Comparison of ENCODE assay signal across 26 cellular contexts in the genomic region with DNA sequence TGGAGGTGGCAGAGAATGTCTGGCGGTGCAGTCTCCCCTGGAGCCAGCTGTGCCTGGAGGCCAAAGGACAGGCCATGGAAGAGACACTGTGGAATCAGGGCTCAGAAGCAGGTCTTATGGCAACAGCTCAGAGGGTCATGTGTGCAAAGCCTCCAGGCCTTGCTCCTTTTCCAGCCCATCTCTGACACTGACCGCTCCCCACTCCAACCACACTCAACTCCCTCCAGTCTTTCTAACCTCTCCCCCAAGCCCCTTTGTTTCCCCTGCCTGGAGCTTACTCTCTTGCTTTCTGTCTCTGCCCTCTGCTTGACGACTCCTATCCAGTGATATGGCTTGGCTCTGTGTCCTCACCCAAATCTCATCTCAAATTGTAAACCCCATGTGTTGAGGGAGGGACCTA. TPM values are rescaled to one million over a fixed set of nuclear protein-coding genes. Genes with fewer than 3 reads are reported as not detected.
"Had no signal": no experiment of that assay in that cellular context is flagged by ENCODE, and none has a peak within 500 bp of the region (broad histone marks: within the 10 kb centered on the region; RNA-seq: fewer than 3 reads in every experiment).

No MANE protein-coding gene starts in this region.

- DNase-seq: activated CD4-positive, alpha-beta memory T cell treated with anti-CD3 and anti-CD28 coated beads for 36 hours; activated CD4-positive, alpha-beta T cell treated with anti-CD3 and anti-CD28 coated beads for 36 hours; activated CD4-positive, alpha-beta T cell treated with anti-CD3 and anti-CD28 coated beads, Interleukin-2, amount 10 ng/mL, durations not matched to agents 24 days and 14 days; activated CD4-positive, CD25-positive, alpha-beta regulatory T cell; activated CD4-positive, CD25-positive, alpha-beta regulatory T cell treated with anti-CD3 and anti-CD28 coated beads, Interleukin-2, amount 50 U/mL, for 72 hours; activated CD8-positive, alpha-beta memory T cell treated with anti-CD3 and anti-CD28 coated beads, Interleukin-2, amount 10 ng/mL, durations not matched to agents 7 days and 5 days; activated CD8-positive, alpha-beta memory T cell treated with anti-CD3 and anti-CD28 coated beads, Interleukin-2, amount 50 U/mL, for 4 hours; activated CD8-positive, alpha-beta T cell treated with anti-CD3 and anti-CD28 coated beads, Interleukin-2, amount 10 ng/mL, durations not matched to agents 7 days and 5 days; activated effector memory CD4-positive, alpha-beta T cell treated with anti-CD3 and anti-CD28 coated beads, Interleukin-2, amount 50 U/mL, for 16 hours; activated naive CD4-positive, alpha-beta T cell treated with anti-CD3 and anti-CD28 coated beads for 36 hours; activated T-cell treated with anti-CD3 and anti-CD28 coated beads, Interleukin-2, amount 50 U/mL, for 1 hour; activated T-cell treated with anti-CD3 and anti-CD28 coated beads, Interleukin-2, amount 50 U/mL, for 48 hours; amniotic stem cell; anterior cingulate cortex; brain microvascular endothelial cell; dorsolateral prefrontal cortex; effector memory CD4-positive, alpha-beta T cell; erythroblast; foreskin keratinocyte; gastrocnemius medialis; T-helper 2 cell had no signal

- H3K9me3 ChIP-seq: esophagus muscularis mucosa, gastrocnemius medialis had no signal

- H3K36me3 ChIP-seq: brain microvascular endothelial cell, esophagus muscularis mucosa, gastrocnemius medialis had no signal

- H3K27me3 ChIP-seq: brain microvascular endothelial cell, foreskin keratinocyte had no signal

- H3K4me3 ChIP-seq: coronary artery, dorsolateral prefrontal cortex, esophagus muscularis mucosa, gastrocnemius medialis had no signal

- H3K4me1 ChIP-seq: esophagus muscularis mucosa, foreskin keratinocyte, gastrocnemius medialis had no signal

- H3K27ac ChIP-seq: brain microvascular endothelial cell, coronary artery, dorsolateral prefrontal cortex, esophagus muscularis mucosa, foreskin keratinocyte, gastrocnemius medialis had no signal

RNA-seq across cellular contexts. Expression of gene CRMP1, which starts 34.2 kb away (rescaled TPM):
- total RNA-seq: activated CD4-positive, alpha-beta memory T cell treated with anti-CD3 and anti-CD28 coated beads for 36 hours; activated CD4-positive, alpha-beta T cell treated with anti-CD3 and anti-CD28 coated beads for 36 hours; activated CD4-positive, alpha-beta T cell treated with anti-CD3 and anti-CD28 coated beads, Interleukin-2, amount 10 ng/mL, durations not matched to agents 24 days and 14 days; activated CD8-positive, alpha-beta memory T cell treated with anti-CD3 and anti-CD28 coated beads for 36 hours; activated CD8-positive, alpha-beta T cell treated with anti-CD3 and anti-CD28 coated beads, Interleukin-2, amount 10 ng/mL, durations not matched to agents 7 days and 5 days; activated naive CD4-positive, alpha-beta T cell treated with anti-CD3 and anti-CD28 coated beads for 36 hours; activated T-helper 1 cell treated with anti-CD3 and anti-CD28 coated beads, Interleukin-12 subunit alpha, Interleukin-12 subunit beta, Interleukin-2, Interleukin-4 antibody, amounts not matched to agents 30 ng/mL and 10 ng/mL and 1 ng/mL, durations not matched to agents 14 hours and 24 hours and 36 hours; bronchial epithelial cell; foreskin keratinocyte had no signal
- polyA plus RNA-seq: foreskin keratinocyte had no signal
